ENCODE assay signal across 20 cellular contexts in the genomic region with DNA sequence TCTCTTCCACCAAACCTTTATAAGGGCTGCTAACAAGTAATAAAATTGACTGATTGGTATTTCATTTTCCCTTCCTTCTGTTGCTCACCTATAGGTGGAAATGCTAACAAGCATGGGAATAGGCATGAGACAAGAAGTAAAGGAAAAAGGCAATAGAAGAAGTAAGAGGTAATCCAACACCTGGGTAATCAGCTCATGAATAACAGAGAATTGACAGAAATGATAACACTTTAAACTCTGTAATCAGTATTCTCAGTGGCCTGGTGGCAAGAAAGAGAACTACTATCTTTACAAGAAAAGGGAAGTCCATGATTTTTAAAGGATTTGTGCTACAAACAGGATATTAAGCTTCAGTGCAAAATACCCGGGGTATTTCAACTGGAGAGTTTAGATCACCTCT.
"Had no signal": no experiment of that assay in that cellular context is flagged by ENCODE, and none has a peak within 500 bp of the region (broad histone marks: within the 10 kb centered on the region; RNA-seq: fewer than 3 reads in every experiment).

No MANE protein-coding gene starts in this region.

- H3K4me1 Mint-ChIP-seq: activated B cell treated with CpG ODN at 0.5 μM for 24 hours; activated CD8-positive, alpha-beta memory T cell treated with anti-CD3 and anti-CD28 coated beads, Interleukin-2, amount 10 ng/mL, durations not matched to agents 7 days and 5 days; activated naive CD8-positive, alpha-beta T cell treated with anti-CD3 and anti-CD28 coated beads for 36 hours; nephron had no signal

- H3K9me3 ChIP-seq: thyroid gland had no signal

- H3K4me3 ChIP-seq: cardiac muscle cell, lung, thyroid gland had no signal

- H3K4me3 Mint-ChIP-seq: activated B cell treated with CpG ODN at 0.5 μM for 24 hours; activated CD4-positive, alpha-beta memory T cell treated with anti-CD3 and anti-CD28 coated beads for 36 hours; activated CD8-positive, alpha-beta memory T cell treated with anti-CD3 and anti-CD28 coated beads, Interleukin-2, amount 10 ng/mL, durations not matched to agents 7 days and 5 days; activated naive CD8-positive, alpha-beta T cell treated with anti-CD3 and anti-CD28 coated beads for 36 hours; nephron had no signal

- H3K4me1 ChIP-seq: thyroid gland had no signal

- ATAC-seq: activated CD8-positive, alpha-beta memory T cell treated with anti-CD3 and anti-CD28 coated beads, Interleukin-2, amount 10 ng/mL, durations not matched to agents 7 days and 5 days; left lobe of liver had no signal

- H3K36me3 Mint-ChIP-seq: activated CD4-positive, alpha-beta memory T cell treated with anti-CD3 and anti-CD28 coated beads for 36 hours; activated CD8-positive, alpha-beta memory T cell treated with anti-CD3 and anti-CD28 coated beads, Interleukin-2, amount 10 ng/mL, durations not matched to agents 7 days and 5 days; activated naive CD8-positive, alpha-beta T cell treated with anti-CD3 and anti-CD28 coated beads for 36 hours had no signal

- DNase-seq: activated B cell treated with CpG ODN at 0.5 μM for 24 hours; activated CD4-positive, alpha-beta memory T cell treated with anti-CD3 and anti-CD28 coated beads for 36 hours; activated CD4-positive, alpha-beta T cell treated with anti-CD3 and anti-CD28 coated beads for 4 hours; activated CD8-positive, alpha-beta memory T cell treated with anti-CD3 and anti-CD28 coated beads, Interleukin-2, amount 10 ng/mL, durations not matched to agents 7 days and 5 days; activated naive CD8-positive, alpha-beta T cell treated with anti-CD3 and anti-CD28 coated beads for 36 hours; amygdala; dermis blood vessel endothelial cell; effector memory CD4-positive, alpha-beta T cell; foreskin fibroblast; hypothalamus; islet precursor cell; midbrain; stimulated activated CD4-positive, alpha-beta T cell treated with anti-CD3 and anti-CD28 coated beads, Interleukin-1b, Interleukin-23, amount 100 ng/mL, for 48 hours; stimulated activated CD8-positive, alpha-beta memory T cell treated with anti-CD3 and anti-CD28 coated beads, Interleukin-4, amount 100 ng/mL, for 48 hours; stimulated activated naive CD4-positive, alpha-beta T cell; thyroid gland had no signal

- H3K9me3 Mint-ChIP-seq: activated B cell treated with CpG ODN at 0.5 μM for 24 hours, nephron had no signal

- H3K27ac Mint-ChIP-seq: activated B cell treated with CpG ODN at 0.5 μM for 24 hours; activated CD4-positive, alpha-beta memory T cell treated with anti-CD3 and anti-CD28 coated beads for 36 hours; activated CD8-positive, alpha-beta memory T cell treated with anti-CD3 and anti-CD28 coated beads, Interleukin-2, amount 10 ng/mL, durations not matched to agents 7 days and 5 days; activated naive CD8-positive, alpha-beta T cell treated with anti-CD3 and anti-CD28 coated beads for 36 hours; nephron had no signal

- H3K27me3 Mint-ChIP-seq: activated B cell treated with CpG ODN at 0.5 μM for 24 hours; activated CD4-positive, alpha-beta memory T cell treated with anti-CD3 and anti-CD28 coated beads for 36 hours; activated CD8-positive, alpha-beta memory T cell treated with anti-CD3 and anti-CD28 coated beads, Interleukin-2, amount 10 ng/mL, durations not matched to agents 7 days and 5 days; activated naive CD8-positive, alpha-beta T cell treated with anti-CD3 and anti-CD28 coated beads for 36 hours had no signal

- H3K36me3 ChIP-seq: cardiac muscle cell, thyroid gland had no signal

- H3K27me3 ChIP-seq: cardiac muscle cell, thyroid gland had no signal

- H3K27ac ChIP-seq: cardiac muscle cell, thyroid gland had no signal
